20 cellular contexts compared by ENCODE assay signal in the genomic region with DNA sequence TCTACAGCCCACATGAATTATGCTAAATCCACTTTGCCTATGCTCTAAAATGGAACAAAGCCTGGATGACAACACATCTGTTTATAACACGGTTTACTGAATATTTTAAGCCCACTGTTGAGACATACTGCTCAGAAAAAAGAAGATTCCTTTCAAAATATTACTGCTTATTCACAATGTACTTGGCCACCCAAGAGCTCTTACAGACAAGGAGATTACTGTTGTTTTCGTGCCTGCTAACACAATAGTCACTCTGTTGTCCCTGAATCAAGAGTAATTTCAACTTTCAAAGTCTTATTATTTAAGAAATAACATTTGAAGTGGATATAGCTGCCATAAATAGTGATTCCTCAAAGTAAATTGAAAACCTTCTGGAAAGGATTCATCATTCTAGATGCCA.
"Had no signal": no experiment of that assay in that cellular context is flagged by ENCODE, and none has a peak within 500 bp of the region (broad histone marks: within the 10 kb centered on the region; RNA-seq: fewer than 3 reads in every experiment).

No MANE protein-coding gene starts in this region.

- ATAC-seq: left lobe of liver; stimulated activated naive CD8-positive, alpha-beta T cell treated with anti-CD3 and anti-CD28 coated beads, Interleukin-15, Interleukin-2, amounts not matched to agents 100 U/mL and 50 U/mL, for 24 hours had no signal

- H3K9me3 ChIP-seq: neutrophil, spleen, tibial artery had no signal

- DNase-seq: activated B cell treated with CpG ODN at 0.5 μM for 24 hours; activated CD4-positive, alpha-beta T cell treated with anti-CD3 and anti-CD28 coated beads for 36 hours; activated CD4-positive, alpha-beta T cell treated with anti-CD3 and anti-CD28 coated beads, Interleukin-2, amount 50 U/mL, for 4 hours; activated CD8-positive, alpha-beta memory T cell treated with anti-CD3 and anti-CD28 coated beads for 24 hours; activated CD8-positive, alpha-beta memory T cell treated with anti-CD3 and anti-CD28 coated beads, Interleukin-2, amount 50 U/mL, for 48 hours; activated naive CD4-positive, alpha-beta T cell treated with Interleukin-2 at 50 U/mL for 16 hours; activated naive CD8-positive, alpha-beta T cell treated with anti-CD3 and anti-CD28 coated beads for 36 hours; activated T-cell treated with anti-CD3 and anti-CD28 coated beads, Interleukin-2, amount 50 U/mL, for 4 hours; cerebellar nuclear complex; cortex of kidney; retina; spleen; stimulated activated CD4-positive, alpha-beta T cell treated with anti-CD3 and anti-CD28 coated beads, Interleukin-4, amount 100 ng/mL, for 24 hours; stimulated activated naive CD8-positive, alpha-beta T cell treated with anti-CD3 and anti-CD28 coated beads, Interleukin-15, Interleukin-2, amounts not matched to agents 100 U/mL and 50 U/mL, for 24 hours; T1000; tibial artery had no signal

- H3K27me3 Mint-ChIP-seq: activated B cell treated with CpG ODN at 0.5 μM for 24 hours; activated CD4-positive, alpha-beta T cell treated with anti-CD3 and anti-CD28 coated beads for 36 hours; activated naive CD8-positive, alpha-beta T cell treated with anti-CD3 and anti-CD28 coated beads for 36 hours had no signal

- H3K9me3 Mint-ChIP-seq: activated B cell treated with CpG ODN at 0.5 μM for 24 hours; activated naive CD8-positive, alpha-beta T cell treated with anti-CD3 and anti-CD28 coated beads for 36 hours; activated T-cell treated with anti-CD3 and anti-CD28 coated beads, Interleukin-2, amount 50 U/mL, for 4 hours; activated T-helper 2 cell treated with anti-CD3 and anti-CD28 coated beads, Interferon-gamma antibody, Interleukin-2, Interleukin-4, amounts not matched to agents 10 μg/mL and 5 μg/mL and 100 μg/mL, durations not matched to agents 14 hours and 24 hours and 36 hours; nephron had no signal

- H3K4me3 ChIP-seq: spleen, tibial artery had no signal

- H3K4me1 Mint-ChIP-seq: activated B cell treated with CpG ODN at 0.5 μM for 24 hours had no signal

- H3K27ac Mint-ChIP-seq: activated B cell treated with CpG ODN at 0.5 μM for 24 hours; activated CD4-positive, alpha-beta T cell treated with anti-CD3 and anti-CD28 coated beads for 36 hours; activated naive CD8-positive, alpha-beta T cell treated with anti-CD3 and anti-CD28 coated beads for 36 hours had no signal

- H3K4me3 Mint-ChIP-seq: activated B cell treated with CpG ODN at 0.5 μM for 24 hours; activated CD4-positive, alpha-beta T cell treated with anti-CD3 and anti-CD28 coated beads for 36 hours; activated naive CD8-positive, alpha-beta T cell treated with anti-CD3 and anti-CD28 coated beads for 36 hours; activated T-cell treated with anti-CD3 and anti-CD28 coated beads, Interleukin-2, amount 50 U/mL, for 4 hours; nephron had no signal
